In genomic region chr11:6646631-6647281, GRCh38 we compare ENCODE assay signal across 8 cellular contexts. TPM values are rescaled to one million over a fixed set of nuclear protein-coding genes. Genes with fewer than 3 reads are reported as not detected.
A peak's percentile ranks its signal among the peaks of the same experiment; 100 is the strongest.
DNase-seq lines count a peak whose midpoint lies in the region; ATAC-seq, FAIRE-seq and TF ChIP-seq lines count a peak whose summit lies in the region.

No MANE protein-coding gene starts in this region.

- intact Hi-C loops in right cardiac atrium (cut with DNase I) = no loop called here

- H3K4me3 ChIP-seq in BJ (ENCODE audit: low read depth, low read length) = peak overlapping the region; percentile 10
- peak overlapping the region; percentile 41 for H3K4me3 ChIP-seq in WI38 (ENCODE audit: low read depth, low read length)
- H3K4me3 ChIP-seq in right cardiac atrium (ENCODE audit: low read length) = no peak overlapping the region
- peak overlapping the region in 4 of 5 donors; percentile 16 to 35 (median 26) for H3K4me3 ChIP-seq in subcutaneous abdominal adipose tissue (ENCODE audit: low read depth in 1 of 5, low read length in 5 of 5)

- H3K9me3 ChIP-seq in right cardiac atrium (ENCODE audit: control insufficient read depth, low read length) = no peaks in the 10 kb centered on the region
- no peaks in the 10 kb centered on the region for H3K9me3 ChIP-seq in subcutaneous abdominal adipose tissue (ENCODE audit: control insufficient read depth in 5 of 5, low read length in 5 of 5)

- H3K4me1 ChIP-seq in right cardiac atrium (ENCODE audit: control insufficient read depth, insufficient read depth, low read length) (peaks cover 13% of the 10 kb centered on the region), subcutaneous abdominal adipose tissue (ENCODE audit: control insufficient read depth in 5 of 5, insufficient read depth in 5 of 5, low read length in 5 of 5) (peaks cover 9 to 50% (median 30%) of the 10 kb centered on the region in 5 donors)

- FAIRE-seq in GM19239 (lab: Jason Lieb, UNC) = peak; percentile 64

- TF ChIP-seq CTCF in BJ (IDR thresholded peaks at IDR 0.05; ENCODE audit: insufficient read depth, low read depth, low read length) (no peak), WI38 (IDR thresholded peaks at IDR 0.05; ENCODE audit: low read depth, low read length) (no peak)

- DNase-seq in BJ (ENCODE audit: low read depth) (peak; percentile 35), GM19239 (ENCODE audit: insufficient read length, low spot score) (peak; percentile 66), right cardiac atrium (peak; percentile 51 to 78 (median 72)), NCI-H2107 (lab: John Stamatoyannopoulos, UW) (no peak), NCI-H1092 (lab: John Stamatoyannopoulos, UW) (no peak)

- peak overlapping the region in 3 of 5 donors; percentile 9 to 39 (median 34) for H3K9ac ChIP-seq in subcutaneous abdominal adipose tissue (ENCODE audit: low read length in 5 of 5)

- CTCF ChIA-PET in BJ (lab: Yijun Ruan, JAX) = interaction anchor here (0.7 to 2.1 kb wide), 8 partner anchors 10 to 37 kb away, joined by 3 to 6 read pairs (median 4); partner anchors contain the start of genes MRPL17, TAF10 and TPP1

- POLR2A ChIA-PET in BJ (lab: Charles Lee) = interaction anchor here (0.5 to 1.1 kb wide), 2 partner anchors 9 to 42 kb away, joined by 5 to 7 read pairs; partner anchors contain the start of gene DCHS1

- WGBS in right cardiac atrium = 32% methylated on average over 7 of the region's 7 CpGs

- H3K36me3 ChIP-seq in BJ (ENCODE audit: control insufficient read depth, insufficient read depth, low read length) (no peaks in the 10 kb centered on the region), subcutaneous abdominal adipose tissue (ENCODE audit: control insufficient read depth in 5 of 5, insufficient read depth in 5 of 5, low read length in 5 of 5) (peaks cover 0 to 5% (median 0%) of the 10 kb centered on the region in 5 donors)

- H3K27me3 ChIP-seq in BJ (ENCODE audit: control insufficient read depth, insufficient read depth, low read length) = no peaks in the 10 kb centered on the region; the same call in 1 of the 2 replicates
- H3K27me3 ChIP-seq in right cardiac atrium (ENCODE audit: control insufficient read depth, insufficient read depth) = no peaks in the 10 kb centered on the region
- peaks cover 0 to 3% (median 0%) of the 10 kb centered on the region in 5 donors for H3K27me3 ChIP-seq in subcutaneous abdominal adipose tissue (ENCODE audit: control insufficient read depth in 5 of 5, insufficient read depth in 4 of 5, low read length in 5 of 5)

- ATAC-seq in HG03139 (IDR thresholded peaks at IDR 0.05; ENCODE audit: unreplicated experiment) = peak; percentile 94
- ATAC-seq in right cardiac atrium = peak; percentile 47 to 61

- H3K27ac ChIP-seq in right cardiac atrium (ENCODE audit: low read length) (peak overlapping the region; percentile 36), subcutaneous abdominal adipose tissue (ENCODE audit: low read depth, low read length) (peak overlapping the region; percentile 80)

RNA-seq across cellular contexts. Expression of gene DCHS1, which starts 8.9 kb away (rescaled TPM):
- polyA plus RNA-seq in BJ (2011; rRNA removed) (2.5 and 7.3 TPM in 2 replicates), right cardiac atrium (6.4 TPM)
- polyA minus RNA-seq in BJ (2011; rRNA and poly(A)+ RNA removed) = 6.2 and 9.1 TPM in 2 replicates
- 10 to 100 TPM; 12.4 to 19.2 (median 14.9) TPM for total RNA-seq in right cardiac atrium

RNA-seq across cellular contexts. Expression of gene TPP1, which starts 27.5 kb away (rescaled TPM):
- polyA plus RNA-seq in BJ (2011; rRNA removed) (69.7 and 77.6 TPM in 2 replicates), right cardiac atrium (52.6 TPM)
- polyA minus RNA-seq in BJ (2011; rRNA and poly(A)+ RNA removed) = 48.0 and 60.2 TPM in 2 replicates
- 10 to 100 TPM; 56.7 to 98.3 (median 78.2) TPM for total RNA-seq in right cardiac atrium

RNA-seq across cellular contexts. Expression of gene TAF10, which starts 34.7 kb away (rescaled TPM):
- polyA plus RNA-seq in BJ (2011; rRNA removed) (158 and 205 TPM in 2 replicates), right cardiac atrium (100 TPM)
- 98.3 and 126 TPM in 2 replicates for polyA minus RNA-seq in BJ (2011; rRNA and poly(A)+ RNA removed)
- total RNA-seq in right cardiac atrium = 100 to 1,000 TPM in 2 of 4 donors, 10 to 100 TPM in 2; 96.9 to 115 (median 99.1) TPM

RNA-seq across cellular contexts. Expression of gene MRPL17, which starts 36.4 kb away (rescaled TPM):
- polyA plus RNA-seq in BJ (2011; rRNA removed) = 68.9 and 82.3 TPM in 2 replicates
- polyA minus RNA-seq in BJ (2011; rRNA and poly(A)+ RNA removed) = 32.7 and 47.1 TPM in 2 replicates
- 10 to 100 TPM; 36.7 to 45.1 (median 41.9) TPM for total RNA-seq in right cardiac atrium
- polyA plus RNA-seq in right cardiac atrium = 44.7 TPM

RNA-seq across cellular contexts. Expression of gene ILK, which starts 43.2 kb away (rescaled TPM):
- polyA plus RNA-seq in BJ (2011; rRNA removed) = 449 and 654 TPM in 2 replicates
- 282 and 375 TPM in 2 replicates for polyA minus RNA-seq in BJ (2011; rRNA and poly(A)+ RNA removed)
- total RNA-seq in right cardiac atrium = 100 to 1,000 TPM; 176 to 196 (median 192) TPM
- 180 TPM for polyA plus RNA-seq in right cardiac atrium

Comparison
In these comparisons a context has a peak if more than half of its experiments do, and no peak if none do; other contexts are left out.
1. DNase-seq: peak in BJ (single experiment), GM19239 (single experiment) and right cardiac atrium (3 of 3); none in NCI-H2107 (single experiment) and NCI-H1092 (single experiment).